In the genomic region with DNA sequence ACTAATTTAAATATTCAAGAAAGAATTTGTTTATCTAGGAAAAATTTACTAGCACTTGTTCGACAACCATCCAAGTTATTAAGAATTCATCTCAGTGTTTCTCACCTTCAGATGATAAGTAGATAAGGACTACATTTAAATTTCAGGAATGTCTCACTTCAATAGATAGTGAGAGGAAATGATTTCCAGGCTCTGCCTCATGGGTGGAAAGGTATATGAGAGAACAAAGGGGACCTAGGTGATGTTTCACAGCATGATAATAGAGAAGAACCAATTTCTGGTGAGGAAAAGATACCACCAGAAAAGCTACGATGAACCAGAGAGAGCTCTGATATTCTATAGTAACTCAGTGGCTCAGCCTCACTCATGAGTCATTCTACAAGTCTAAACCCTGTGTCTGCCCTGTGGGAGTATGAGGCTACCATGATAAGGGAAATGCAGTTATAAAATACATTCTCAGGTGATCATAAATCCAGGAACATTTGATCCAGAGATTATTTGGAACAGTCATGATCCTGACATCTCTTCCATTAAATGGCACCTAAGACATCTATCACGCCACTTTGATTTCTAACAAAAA, we compare ENCODE assay signal across 21 cellular contexts.
"Had no signal": no experiment of that assay in that cellular context is flagged by ENCODE, and none has a peak within 500 bp of the region (broad histone marks: within the 10 kb centered on the region; RNA-seq: fewer than 3 reads in every experiment).

No MANE protein-coding gene starts in this region.

- H3K4me3 ChIP-seq: gastrocnemius medialis, psoas muscle, tibial nerve, uterus had no signal

- H3K27ac Mint-ChIP-seq: activated CD4-positive, alpha-beta T cell treated with anti-CD3 and anti-CD28 coated beads, Interleukin-2, amount 10 ng/mL, durations not matched to agents 24 days and 14 days; activated CD8-positive, alpha-beta T cell treated with anti-CD3 and anti-CD28 coated beads for 36 hours; activated T-helper 2 cell treated with anti-CD3 and anti-CD28 coated beads, Interferon-gamma antibody, Interleukin-2, Interleukin-4, amounts not matched to agents 10 μg/mL and 5 μg/mL and 100 μg/mL, durations not matched to agents 14 hours and 24 hours and 36 hours; effector memory CD8-positive, alpha-beta T cell; stimulated activated naive CD8-positive, alpha-beta T cell treated with anti-CD3 and anti-CD28 coated beads, Interleukin-15, Interleukin-2, amounts not matched to agents 100 ng/mL and 50 ng/mL, for 24 hours; T-cell had no signal

- H3K9me3 ChIP-seq: gastrocnemius medialis, psoas muscle, tibial nerve, uterus had no signal

- H3K4me1 ChIP-seq: gastrocnemius medialis, psoas muscle, tibial nerve, uterus had no signal

- H3K27me3 ChIP-seq: gastrocnemius medialis, tibial nerve, uterus had no signal

- H3K27me3 Mint-ChIP-seq: activated CD8-positive, alpha-beta T cell treated with anti-CD3 and anti-CD28 coated beads for 36 hours; effector memory CD8-positive, alpha-beta T cell; stimulated activated naive CD8-positive, alpha-beta T cell treated with anti-CD3 and anti-CD28 coated beads, Interleukin-15, Interleukin-2, amounts not matched to agents 100 ng/mL and 50 ng/mL, for 24 hours had no signal

- H3K36me3 Mint-ChIP-seq: naive thymus-derived CD8-positive, alpha-beta T cell; T-cell had no signal

- ATAC-seq: activated CD8-positive, alpha-beta T cell treated with anti-CD3 and anti-CD28 coated beads for 36 hours; effector memory CD8-positive, alpha-beta T cell; gastrocnemius medialis; naive thymus-derived CD8-positive, alpha-beta T cell; psoas muscle; right cardiac atrium; T-cell had no signal

- H3K4me3 Mint-ChIP-seq: activated CD4-positive, alpha-beta T cell treated with anti-CD3 and anti-CD28 coated beads, Interleukin-2, amount 10 ng/mL, durations not matched to agents 24 days and 14 days; activated CD8-positive, alpha-beta T cell treated with anti-CD3 and anti-CD28 coated beads for 36 hours; effector memory CD8-positive, alpha-beta T cell; naive thymus-derived CD8-positive, alpha-beta T cell; stimulated activated naive CD8-positive, alpha-beta T cell treated with anti-CD3 and anti-CD28 coated beads, Interleukin-15, Interleukin-2, amounts not matched to agents 100 ng/mL and 50 ng/mL, for 24 hours; T-cell had no signal

- DNase-seq: activated CD4-positive, alpha-beta T cell treated with anti-CD3 and anti-CD28 coated beads, Interleukin-2, amount 10 ng/mL, durations not matched to agents 24 days and 14 days; activated CD4-positive, CD25-positive, alpha-beta regulatory T cell; activated CD8-positive, alpha-beta T cell treated with anti-CD3 and anti-CD28 coated beads for 36 hours; activated naive CD4-positive, alpha-beta T cell treated with Interleukin-2 at 50 U/mL for 16 hours; activated T-cell treated with anti-CD3 and anti-CD28 coated beads, Interleukin-2, amount 50 U/mL, for 1 hour; anterior cingulate cortex; dermis blood vessel endothelial cell; effector memory CD8-positive, alpha-beta T cell; erythroblast; gastrocnemius medialis; head of caudate nucleus; mesenchymal stem cell; naive thymus-derived CD8-positive, alpha-beta T cell; psoas muscle; right cardiac atrium; T-cell; T1000; uterus had no signal

- H3K27ac ChIP-seq: gastrocnemius medialis, psoas muscle, tibial nerve, uterus had no signal

- H3K9me3 Mint-ChIP-seq: activated CD4-positive, alpha-beta T cell treated with anti-CD3 and anti-CD28 coated beads, Interleukin-2, amount 10 ng/mL, durations not matched to agents 24 days and 14 days; activated CD8-positive, alpha-beta T cell treated with anti-CD3 and anti-CD28 coated beads for 36 hours; activated T-helper 2 cell treated with anti-CD3 and anti-CD28 coated beads, Interferon-gamma antibody, Interleukin-2, Interleukin-4, amounts not matched to agents 10 μg/mL and 5 μg/mL and 100 μg/mL, durations not matched to agents 14 hours and 24 hours and 36 hours; effector memory CD8-positive, alpha-beta T cell; stimulated activated naive CD8-positive, alpha-beta T cell treated with anti-CD3 and anti-CD28 coated beads, Interleukin-15, Interleukin-2, amounts not matched to agents 100 ng/mL and 50 ng/mL, for 24 hours; T-cell had no signal

- H3K36me3 ChIP-seq: gastrocnemius medialis, tibial nerve, uterus had no signal

- H3K4me1 Mint-ChIP-seq: activated CD4-positive, alpha-beta T cell treated with anti-CD3 and anti-CD28 coated beads, Interleukin-2, amount 10 ng/mL, durations not matched to agents 24 days and 14 days; naive thymus-derived CD8-positive, alpha-beta T cell; T-cell had no signal
